ENCODE assay signal across 2 cellular contexts in genomic region chr14:95507701-95508103, GRCh38.
TF ChIP-seq lines count a peak whose summit lies in the region.

No MANE protein-coding gene starts in this region.

TF ChIP-seq in IMR-90, 13 proteins besides CTCF, POLR2A, EP300 and RAD21:
- TF ChIP-seq FOS (IDR thresholded peaks at IDR 0.05; ENCODE audit: low read depth, low read length), result peak; percentile 62; the same call in 1 of the 2 replicates
- peak; percentile 58; the same call in 1 of the 2 replicates for TF ChIP-seq USF2 (IDR thresholded peaks at IDR 0.05; ENCODE audit: low read depth, low read length)
- peak; percentile 72; the same call in 1 of the 2 replicates for TF ChIP-seq MAZ (IDR thresholded peaks at IDR 0.05; ENCODE audit: borderline replicate concordance, low read depth, low read length)
- no peak for TF ChIP-seq NFE2L2 (IDR thresholded peaks at IDR 0.05; ENCODE audit: low read depth, low read length)

TF ChIP-seq in K562, 482 proteins besides CTCF, POLR2A, EP300 and RAD21:
- TF ChIP-seq SIRT6 (IDR thresholded peaks at IDR 0.05; ENCODE audit: low read depth, low read length) (no peak), ATF3 (IDR thresholded peaks at IDR 0.05) (0 out of 2 replicates have a peak, but pooled peaks have one; percentile 20), ATF3 (CRISPR knock-in tag; conservative IDR thresholded peaks at IDR 0.05) (no peak), ILK (tag; IDR thresholded peaks at IDR 0.05; ENCODE audit: borderline replicate concordance, low read depth) (no peak), NFE2 (IDR thresholded peaks at IDR 0.05; ENCODE audit: low read depth) (0 out of 2 replicates have a peak, but pooled peaks have one; percentile 14), HLTF (IDR thresholded peaks at IDR 0.05) (no peak), KLF1 (tag; IDR thresholded peaks at IDR 0.05) (no peak), YBX1 (IDR thresholded peaks at IDR 0.05) (no peak), ATF7 (IDR thresholded peaks at IDR 0.05) (no peak), SUPT5H (IDR thresholded peaks at IDR 0.05) (no peak), HDAC6 (IDR thresholded peaks at IDR 0.05; ENCODE audit: low read depth, low read length) (no peak), ZNF436 (CRISPR knock-in tag; IDR thresholded peaks at IDR 0.05) (no peak), ZC3H11A (IDR thresholded peaks at IDR 0.05; ENCODE audit: low read depth, low read length) (no peak), TAF1 (IDR thresholded peaks at IDR 0.05; ENCODE audit: control insufficient read depth, extremely low read depth, insufficient read depth, low read length, severe bottlenecking) (no peak), JUND (IDR thresholded peaks at IDR 0.05; ENCODE audit: borderline replicate concordance, low read depth, low read length) (0 out of 2 replicates have a peak, but pooled peaks have one; percentile 24), JUND (tag; IDR thresholded peaks at IDR 0.05; ENCODE audit: borderline replicate concordance, low read depth, low read length) (0 out of 3 replicates have a peak, but pooled peaks have one; percentile 21), FOXA3 (CRISPR knock-in tag; conservative IDR thresholded peaks at IDR 0.05 in 1 of 2, IDR thresholded peaks at IDR 0.05 in 1 of 2) (no peak), PTTG1 (tag; IDR thresholded peaks at IDR 0.05; ENCODE audit: low read depth) (no peak), YY1 (IDR thresholded peaks at IDR 0.05; ENCODE audit: borderline replicate concordance in 1 of 3, control insufficient read depth in 1 of 3, extremely low read depth in 1 of 3, insufficient read depth in 3 of 3, insufficient read length in 1 of 3, insufficient replicate concordance in 2 of 3, low read depth in 1 of 3, low read length in 2 of 3) (no peak)
TF ChIP-seq in K562: peak in this region for 3.
